ENCODE assay signal across 7 cellular contexts in genomic region chr22:46661221-46661851, GRCh38.
DNase-seq lines count a peak whose midpoint lies in the region; ATAC-seq and TF ChIP-seq lines count a peak whose summit lies in the region.

No MANE protein-coding gene starts in this region.

- H3K27ac Mint-ChIP-seq in T-helper 1 cell treated with Interleukin-12 subunit alpha and Interleukin-12 subunit beta and Interleukin-4 antibody, amounts not matched to agents 30 μg/mL and 1 μg/mL, for 36 hours = peak overlapping the region; percentile 79
- peak overlapping the region; percentile 16 for H3K27ac Mint-ChIP-seq in dendritic cell treated with granulocyte-macrophage colony-stimulating factor and Interleukin-4, amounts not matched to agents 40 ng/mL and 50 ng/mL, for 4 days
- no peak overlapping the region for H3K27ac Mint-ChIP-seq in nephron progenitor cell

- intact Hi-C loops in dendritic cell treated with granulocyte-macrophage colony-stimulating factor and Interleukin-4, amounts not matched to agents 40 ng/mL and 50 ng/mL, for 4 days (cut with micrococcal nuclease) = no loop called here

- peaks cover 7% of the 10 kb centered on the region for H3K36me3 Mint-ChIP-seq in T-helper 1 cell treated with Interleukin-12 subunit alpha and Interleukin-12 subunit beta and Interleukin-4 antibody, amounts not matched to agents 30 μg/mL and 1 μg/mL, for 36 hours (ENCODE audit: low read depth)
- peaks cover 100% of the 10 kb centered on the region for H3K36me3 Mint-ChIP-seq in dendritic cell treated with granulocyte-macrophage colony-stimulating factor and Interleukin-4, amounts not matched to agents 40 ng/mL and 50 ng/mL, for 4 days (ENCODE audit: low read depth)
- H3K36me3 Mint-ChIP-seq in nephron progenitor cell (ENCODE audit: low read depth) = no peaks in the 10 kb centered on the region

- H3K4me1 Mint-ChIP-seq in T-helper 1 cell treated with Interleukin-12 subunit alpha and Interleukin-12 subunit beta and Interleukin-4 antibody, amounts not matched to agents 30 μg/mL and 1 μg/mL, for 36 hours (ENCODE audit: low read depth) = peaks cover 11% of the 10 kb centered on the region
- peaks cover 17% of the 10 kb centered on the region for H3K4me1 Mint-ChIP-seq in dendritic cell treated with granulocyte-macrophage colony-stimulating factor and Interleukin-4, amounts not matched to agents 40 ng/mL and 50 ng/mL, for 4 days (ENCODE audit: low read depth)
- peaks cover 29% of the 10 kb centered on the region for H3K4me1 Mint-ChIP-seq in nephron progenitor cell

- no peaks in the 10 kb centered on the region for H3K27me3 Mint-ChIP-seq in T-helper 1 cell treated with Interleukin-12 subunit alpha and Interleukin-12 subunit beta and Interleukin-4 antibody, amounts not matched to agents 30 μg/mL and 1 μg/mL, for 36 hours (ENCODE audit: low read depth)
- no peaks in the 10 kb centered on the region for H3K27me3 Mint-ChIP-seq in dendritic cell treated with granulocyte-macrophage colony-stimulating factor and Interleukin-4, amounts not matched to agents 40 ng/mL and 50 ng/mL, for 4 days
- no peaks in the 10 kb centered on the region for H3K27me3 Mint-ChIP-seq in nephron progenitor cell (ENCODE audit: low read depth, poor library complexity)

- H3K4me3 Mint-ChIP-seq in T-helper 1 cell treated with Interleukin-12 subunit alpha and Interleukin-12 subunit beta and Interleukin-4 antibody, amounts not matched to agents 30 μg/mL and 1 μg/mL, for 36 hours = no peak overlapping the region
- H3K4me3 Mint-ChIP-seq in dendritic cell treated with granulocyte-macrophage colony-stimulating factor and Interleukin-4, amounts not matched to agents 40 ng/mL and 50 ng/mL, for 4 days = no peak overlapping the region
- H3K4me3 Mint-ChIP-seq in nephron progenitor cell = no peak overlapping the region

- H3K27ac ChIP-seq in skin epidermis = peak overlapping the region in 17 of 21 experiments; percentile 4 to 78 (median 66)

- no peaks in the 10 kb centered on the region for H3K9me3 Mint-ChIP-seq in T-helper 1 cell treated with Interleukin-12 subunit alpha and Interleukin-12 subunit beta and Interleukin-4 antibody, amounts not matched to agents 30 μg/mL and 1 μg/mL, for 36 hours
- no peaks in the 10 kb centered on the region for H3K9me3 Mint-ChIP-seq in dendritic cell treated with granulocyte-macrophage colony-stimulating factor and Interleukin-4, amounts not matched to agents 40 ng/mL and 50 ng/mL, for 4 days
- H3K9me3 Mint-ChIP-seq in nephron progenitor cell = no peaks in the 10 kb centered on the region

- no peak for ATAC-seq in GM21515 (IDR thresholded peaks at IDR 0.05; ENCODE audit: unreplicated experiment)

- TF ChIP-seq CTCF in LNCaP clone FGC (IDR thresholded peaks at IDR 0.05; ENCODE audit: control insufficient read depth, extremely low read depth, insufficient read depth) (no peak), nephron progenitor cell (IDR thresholded peaks at IDR 0.05) (no peak)

- peak; percentile 67 for DNase-seq in LNCaP clone FGC (ENCODE audit: low read depth)
- no peak for DNase-seq in nephron progenitor cell
- no peak for DNase-seq in HUDEP-2 (lab: John Stamatoyannopoulos, UW; ENCODE audit: unreplicated experiment in 76 of 76)

- H3K4me3 ChIP-seq in LNCaP clone FGC (ENCODE audit: low read depth, low read length) (peak overlapping the region; percentile 16; the same call in 1 of the 2 replicates), skin epidermis (no peak overlapping the region)
